Comparison of ENCODE assay signal across 9 cellular contexts in genomic region chr16:57285379-57285778, GRCh38. TPM values are rescaled to one million over a fixed set of nuclear protein-coding genes. Genes with fewer than 3 reads are reported as not detected.
DNase-seq lines count a peak whose midpoint lies in the region; ATAC-seq and TF ChIP-seq lines count a peak whose summit lies in the region.
"Had no signal": no experiment of that assay in that cellular context is flagged by ENCODE, and none has a peak within 500 bp of the region (broad histone marks: within the 10 kb centered on the region; RNA-seq: fewer than 3 reads in every experiment).

No MANE protein-coding gene starts in this region.

- no peak overlapping the region for H2AK5ac ChIP-seq in H9 (ENCODE audit: insufficient read length, low read length)

- no peak for DNase-seq in CD4-positive, alpha-beta T cell
- no peak for DNase-seq in H9
- DNase-seq in natural killer cell: no peak
- no peak for DNase-seq in RKO (ENCODE audit: low spot score)
- DNase-seq in lower leg skin (ENCODE audit: low spot score in 2 of 2): no peak
- DNase-seq in activated CD8-positive, alpha-beta memory T cell treated with anti-CD3 and anti-CD28 coated beads for 24 hours: no peak
- DNase-seq: PC-3; stimulated activated CD4-positive, alpha-beta T cell treated with anti-CD3 and anti-CD28 coated beads, Interleukin-4, amount 100 ng/mL, for 1 hour had no signal

- no peaks in the 10 kb centered on the region for H3K9me3 Mint-ChIP-seq in CD4-positive, alpha-beta T cell
- H3K9me3 Mint-ChIP-seq in H9: 0 out of 5 replicates have a peak, but pooled peaks cover 0 to 2% of the 10 kb centered on the region in 2 experiments
- no peaks in the 10 kb centered on the region for H3K9me3 Mint-ChIP-seq in natural killer cell

- H3K79me2 ChIP-seq in H9 (ENCODE audit: insufficient read depth, low read length): no peaks in the 10 kb centered on the region

- H3K27me3 Mint-ChIP-seq in CD4-positive, alpha-beta T cell: peaks cover 4% of the 10 kb centered on the region
- H3K27me3 Mint-ChIP-seq in H9 (ENCODE audit: low read depth): peaks cover 55% of the 10 kb centered on the region
- peaks cover 32% of the 10 kb centered on the region in 2 donors for H3K27me3 Mint-ChIP-seq in natural killer cell (ENCODE audit: low read depth in 2 of 2)

- no peak overlapping the region for H2BK12ac ChIP-seq in H9 (ENCODE audit: insufficient read length, low read depth, low read length)

- no peaks in the 10 kb centered on the region for H3K9me3 ChIP-seq in CD4-positive, alpha-beta T cell (ENCODE audit: control insufficient read depth, low read length)
- H3K9me3 ChIP-seq in H9 (ENCODE audit: control insufficient read depth, low read depth, low read length): no peaks in the 10 kb centered on the region

- no peak overlapping the region for H3K18ac ChIP-seq in H9 (ENCODE audit: insufficient read length, low read depth, low read length)

- peaks cover 31% of the 10 kb centered on the region for H3K4me1 Mint-ChIP-seq in CD4-positive, alpha-beta T cell (ENCODE audit: low read depth)
- peaks cover 9 to 26% of the 10 kb centered on the region in 2 experiments for H3K4me1 Mint-ChIP-seq in H9
- H3K4me1 Mint-ChIP-seq in natural killer cell: peaks cover 9 to 15% of the 10 kb centered on the region in 2 donors

- H3K27ac Mint-ChIP-seq in CD4-positive, alpha-beta T cell: no peak overlapping the region
- H3K27ac Mint-ChIP-seq in H9 (no peak overlapping the region; a peak in 1 of 7 replicates), natural killer cell (no peak overlapping the region)

- no peak for TF ChIP-seq POLR2A in lower leg skin (IDR thresholded peaks at IDR 0.05)

- peak overlapping the region; percentile 84 for H3K4me3 Mint-ChIP-seq in CD4-positive, alpha-beta T cell
- H3K4me3 Mint-ChIP-seq in H9 (peak overlapping the region; percentile 73 to 90), natural killer cell (peak overlapping the region; percentile 80)

- H3K4me2 ChIP-seq in H9 (ENCODE audit: insufficient read depth, insufficient read length, low read length): peak overlapping the region; percentile 61

- no peak overlapping the region for H3K9ac ChIP-seq in H9 (ENCODE audit: extremely low read depth, insufficient read length, low read length)

- no peaks in the 10 kb centered on the region for H3K79me1 ChIP-seq in H9 (ENCODE audit: insufficient read depth, low read depth, low read length, poor library complexity, severe bottlenecking)

- H4K91ac ChIP-seq in H9 (ENCODE audit: insufficient read length, low read depth, low read length): no peak overlapping the region

- POLR2A ChIA-PET in CD4-positive, alpha-beta T cell (lab: Charles Lee): interaction anchor here (1.1 to 1.6 kb wide), 2 partner anchors 19 to 40 kb away, joined by 4 to 6 read pairs; partner anchors contain the start of gene ARL2BP

- no peaks in the 10 kb centered on the region for H3K36me3 Mint-ChIP-seq in CD4-positive, alpha-beta T cell (ENCODE audit: low read depth)
- H3K36me3 Mint-ChIP-seq in H9 (ENCODE audit: insufficient read depth in 1 of 3, low read depth in 3 of 3) (no peaks in the 10 kb centered on the region), natural killer cell (no peaks in the 10 kb centered on the region)

- no peaks in the 10 kb centered on the region for H3K4me1 ChIP-seq in H9 (ENCODE audit: insufficient read depth, low read length)

- no peak for TF ChIP-seq CTCF in CD4-positive, alpha-beta T cell (IDR thresholded peaks at IDR 0.05)
- TF ChIP-seq CTCF in H9 (conservative IDR thresholded peaks at IDR 0.05) (no peak), natural killer cell (IDR thresholded peaks at IDR 0.05) (no peak), lower leg skin (IDR thresholded peaks at IDR 0.05) (no peak)

- no peaks in the 10 kb centered on the region for H4K20me1 ChIP-seq in H9 (ENCODE audit: control insufficient read depth, insufficient read depth, insufficient read length)

- H3K23ac ChIP-seq in H9 (ENCODE audit: insufficient read length, low read depth, low read length): no peak overlapping the region

- no peak overlapping the region for H2BK20ac ChIP-seq in H9 (ENCODE audit: low read depth, low read length, poor library complexity, severe bottlenecking)

- H2AFZ ChIP-seq in H9 (ENCODE audit: low read length): no peak overlapping the region

- CTCF ChIA-PET in CD4-positive, alpha-beta T cell (lab: Charles Lee): no interaction called here

- no peak overlapping the region for H2BK15ac ChIP-seq in H9 (ENCODE audit: low read depth, low read length)

- H3K14ac ChIP-seq in H9 (ENCODE audit: insufficient read depth, low read length): no peak overlapping the region

- no peak overlapping the region for H2BK120ac ChIP-seq in H9 (ENCODE audit: low read depth, low read length, poor library complexity, severe bottlenecking)

- H3K56ac ChIP-seq in H9 (ENCODE audit: insufficient read length, low read depth, low read length): no peak overlapping the region

- intact Hi-C loops in CD4-positive, alpha-beta T cell (cut with DNase I, micrococcal nuclease): loop anchor here (1.0 to 2.0 kb wide), 4 partner anchors 14 to 41 kb away; partner anchors contain the start of gene ARL2BP (in 1 of the 2)
- intact Hi-C loops in natural killer cell (cut with micrococcal nuclease) (no loop called here), lower leg skin (cut with DNase I; ENCODE audit: low total_unique reads) (no loop called here)

- H2BK5ac ChIP-seq in H9 (ENCODE audit: insufficient read length, low read length): no peak overlapping the region

- no peak overlapping the region for H3K27ac ChIP-seq in CD4-positive, alpha-beta T cell (ENCODE audit: low read depth, low read length)
- H3K27ac ChIP-seq in H9 (ENCODE audit: insufficient read length, low read depth, low read length) (no peak overlapping the region), angular gyrus (ENCODE audit: low read depth, low read length) (peak overlapping the region; percentile 94)

- H3K23me2 ChIP-seq in H9 (ENCODE audit: insufficient read length, low read depth, low read length, poor library complexity, severe bottlenecking): peaks cover 5% of the 10 kb centered on the region

- H3K4me3 ChIP-seq in lower leg skin (ENCODE audit: low read depth, poor library complexity, severe bottlenecking): no peak overlapping the region

- H3K4ac ChIP-seq in H9 (ENCODE audit: low read depth, low read length): no peak overlapping the region

- ATAC-seq in CD4-positive, alpha-beta T cell (ENCODE audit: poor library complexity): no peak
- no peak for ATAC-seq in natural killer cell

- no CpG with 5 or more reads among the region's 5 CpGs for WGBS in H9 (ENCODE audit: extremely low coverage, insufficient read length, low lambda C conversion rate)
- 67 to 75% methylated on average over 5 of the region's 5 CpGs for WGBS in lower leg skin, 2 donors

- H4K5ac ChIP-seq in H9 (ENCODE audit: insufficient read length, low read depth, low read length): no peak overlapping the region

- H4K8ac ChIP-seq in H9 (replicated peaks; ENCODE audit: insufficient read length, low read depth, low read length): no peak overlapping the region

- H3K27me3 ChIP-seq in CD4-positive, alpha-beta T cell (ENCODE audit: control insufficient read depth, insufficient read depth, low read length): peaks cover 4% of the 10 kb centered on the region
- H3K27me3 ChIP-seq in H9 (ENCODE audit: insufficient read depth, low read length): peaks cover 15% of the 10 kb centered on the region; the same call in 1 of the 2 replicates

- H3T11ph ChIP-seq in H9 (ENCODE audit: low read length): no peak overlapping the region

RNA-seq across cellular contexts. Expression of gene PLLP, which starts 0.9 kb away (rescaled TPM):
- total RNA-seq in CD4-positive, alpha-beta T cell: 1 to 10 TPM; 1.8 to 2.5 TPM
- total RNA-seq in H9 (2021) (1.8 and 2.0 TPM in 2 replicates), natural killer cell (not detected), lower leg skin (100 to 1,000 TPM in 3 of 4 donors, 10 to 100 TPM in 1; 58.4 to 241 (median 218) TPM)

RNA-seq across cellular contexts. Expression of gene ARL2BP, which starts 40.3 kb away (rescaled TPM):
- total RNA-seq in CD4-positive, alpha-beta T cell: 10 to 100 TPM; 32.4 to 35.6 TPM
- 18.0 and 19.2 TPM in 2 replicates for total RNA-seq in H9 (2021)
- 10 to 100 TPM; 36.5 to 44.4 (median 43.7) TPM for total RNA-seq in natural killer cell
- total RNA-seq in lower leg skin: 10 to 100 TPM; 36.3 to 62.6 (median 48.0) TPM

Comparison
In these comparisons a context has a peak if more than half of its experiments do, and no peak if none do; other contexts are left out.
1. RNA of gene PLLP, which starts 0.9 kb away (total RNA-seq): 58.4 to 241 TPM in lower leg skin; 1.8 to 2.5 TPM in CD4-positive, alpha-beta T cell, 1.8 to 2.0 TPM in H9 and not detected in natural killer cell; every median in the first group is over 10 times any median in the second.
2. intact Hi-C loops: an anchor here in CD4-positive, alpha-beta T cell (1.0 to 2.0 kb wide); none called in natural killer cell and lower leg skin.
3. Peak in every context shown above with its lines, with median percentiles within 50 percentile points of each other: H3K4me3 Mint-ChIP-seq.